ENCODE assay signal across 1 cellular context in genomic region chr1:185646202-185646683, GRCh38.
TF ChIP-seq lines count a peak whose summit lies in the region.

No MANE protein-coding gene starts in this region.

TF ChIP-seq in K562, 482 proteins besides CTCF, POLR2A, EP300 and RAD21 (continued from another document):
- TF ChIP-seq ZNF407 (IDR thresholded peaks at IDR 0.05; ENCODE audit: low read depth) (no peak), SMAD1 (IDR thresholded peaks at IDR 0.05; ENCODE audit: low read depth, low read length, partially characterized antibody) (no peak), CEBPG (CRISPR knock-in tag; IDR thresholded peaks at IDR 0.05) (no peak), CEBPG (tag; conservative IDR thresholded peaks at IDR 0.05 in 1 of 2, IDR thresholded peaks at IDR 0.05 in 1 of 2) (peak; percentile 35 to 52; a peak in 3 of 4 replicates)
